12 cellular contexts compared by ENCODE assay signal in genomic region chr6:35590622-35591066, GRCh38.
A peak's percentile ranks its signal among the peaks of the same experiment; 100 is the strongest.
DNase-seq lines count a peak whose midpoint lies in the region; ATAC-seq and TF ChIP-seq lines count a peak whose summit lies in the region.
"Had no signal": no experiment of that assay in that cellular context is flagged by ENCODE, and none has a peak within 500 bp of the region (broad histone marks: within the 10 kb centered on the region; RNA-seq: fewer than 3 reads in every experiment).

No MANE protein-coding gene starts in this region.

- H3K9me3 ChIP-seq in skeletal muscle tissue (ENCODE audit: control insufficient read depth in 3 of 3, low read length in 3 of 3) (no peaks in the 10 kb centered on the region), GM23248 (ENCODE audit: low read depth) (no peaks in the 10 kb centered on the region)

- H3K27ac ChIP-seq in skeletal muscle tissue (ENCODE audit: low read depth, low read length) (peak overlapping the region; percentile 69), GM23248 (no peak overlapping the region)

- H3K36me3 ChIP-seq in skeletal muscle tissue (ENCODE audit: control insufficient read depth in 3 of 3, insufficient read depth in 3 of 3, low read length in 3 of 3) (peaks cover 0 to 19% (median 4%) of the 10 kb centered on the region in 3 donors), GM23248 (ENCODE audit: low read depth) (no peaks in the 10 kb centered on the region)

- H3K4me2 ChIP-seq in GM23248 (ENCODE audit: unreplicated experiment): no peak overlapping the region

- H3K9ac ChIP-seq in skeletal muscle tissue (ENCODE audit: low read depth in 1 of 3, low read length in 3 of 3) (peak overlapping the region in 1 of 3 donors; percentile 1), GM23248 (no peak overlapping the region)

- WGBS in GM23248 (ENCODE audit: low coverage in 1 of 2, low lambda C conversion rate in 2 of 2, missing lambda C conversion rate in 2 of 2), 2 experiments: 57 to 63% methylated on average over 6 of the region's 6 CpGs

- H3K9me2 ChIP-seq in GM23248 (ENCODE audit: insufficient read depth): no peaks in the 10 kb centered on the region

- peak; percentile 80 for DNase-seq in LHCN-M2 (ENCODE audit: low read depth)
- peak; percentile 72 to 89 for DNase-seq in cardiac fibroblast (ENCODE audit: low read depth in 2 of 2)
- DNase-seq in left lobe of liver (ENCODE audit: low spot score): no peak
- DNase-seq in GM23248: no peak
- DNase-seq in cerebellar nuclear complex (lab: John Stamatoyannopoulos, UW): no peak
- DNase-seq: activated CD4-positive, alpha-beta T cell treated with anti-CD3 and anti-CD28 coated beads for 1 hour; NCI-H1105 treated with DMSO at 0.1 percent for 48 hours; OCI-M1; trophoblast cell had no signal

- no peak for TF ChIP-seq CTCF in cardiac fibroblast (IDR thresholded peaks at IDR 0.05; ENCODE audit: low read depth, low read length)

- H3F3A ChIP-seq in GM23248 (ENCODE audit: insufficient read depth): peaks cover 15% of the 10 kb centered on the region

- H3K79me2 ChIP-seq in GM23248 (ENCODE audit: insufficient read depth): no peaks in the 10 kb centered on the region

- no peaks in the 10 kb centered on the region for H4K20me1 ChIP-seq in GM23248 (ENCODE audit: insufficient read depth)

- peaks cover 33 to 64% (median 43%) of the 10 kb centered on the region in 3 donors for H3K4me1 ChIP-seq in skeletal muscle tissue (ENCODE audit: control insufficient read depth in 3 of 3, insufficient read depth in 3 of 3, low read length in 3 of 3)
- peaks cover 20% of the 10 kb centered on the region for H3K4me1 ChIP-seq in GM23248 (ENCODE audit: insufficient read depth)

- H3K4me3 ChIP-seq in cardiac fibroblast (replicated peaks in 1 of 2; ENCODE audit: low read depth in 2 of 2, low read length in 2 of 2) (no peak overlapping the region), skeletal muscle tissue (ENCODE audit: low read length in 3 of 3) (peak overlapping the region in 1 of 3 donors; percentile 27), GM23248 (no peak overlapping the region)

- ATAC-seq in left lobe of liver: peak; percentile 33
- no peak for ATAC-seq in HG03565 (IDR thresholded peaks at IDR 0.05; ENCODE audit: unreplicated experiment)
- no peak for ATAC-seq in HG03342 (IDR thresholded peaks at IDR 0.05; ENCODE audit: unreplicated experiment)

- no peaks in the 10 kb centered on the region for H3K27me3 ChIP-seq in skeletal muscle tissue (ENCODE audit: control insufficient read depth in 3 of 3, insufficient read depth in 3 of 3, low read length in 3 of 3)
- no peaks in the 10 kb centered on the region for H3K27me3 ChIP-seq in GM23248 (replicated peaks; ENCODE audit: insufficient read depth)

- in situ Hi-C loops in GM23248 (cut with MboI): no loop called here

- H2AFZ ChIP-seq in GM23248: no peak overlapping the region

Comparison
In these comparisons a context has a peak if more than half of its experiments do, and no peak if none do; other contexts are left out.
1. DNase-seq: peak in LHCN-M2 (single experiment) and cardiac fibroblast (2 of 2); none in left lobe of liver (single experiment), GM23248 (single experiment) and cerebellar nuclear complex (0 of 2).